Comparison of ENCODE assay signal across 8 cellular contexts in genomic region chr16:85369741-85370528, GRCh38.
DNase-seq lines count a peak whose midpoint lies in the region; ATAC-seq and TF ChIP-seq lines count a peak whose summit lies in the region.

No MANE protein-coding gene starts in this region.

- peak; percentile 11 for DNase-seq in NOMO-1 treated with DMSO at 0.1 percent for 48 hours (lab: John Stamatoyannopoulos, UW; ENCODE audit: unreplicated experiment)
- DNase-seq in NOMO-1 treated with dmso at 0.1 percent for 144 hours (lab: John Stamatoyannopoulos, UW; ENCODE audit: unreplicated experiment): no peak
- peak; percentile 41 for DNase-seq in RPMI8226
- DNase-seq in activated naive CD4-positive, alpha-beta T cell treated with anti-CD3 and anti-CD28 coated beads, Interleukin-2, amount 10 ng/mL, durations not matched to agents 7 days and 5 days: peak; percentile 67
- DNase-seq in heart right ventricle: peak; percentile 32 to 56
- no peak for DNase-seq in spleen
- no peak for DNase-seq in mesenteric fat pad (ENCODE audit: low spot score)
- DNase-seq in NCI-H2107 (lab: John Stamatoyannopoulos, UW): no peak

- H3K27ac ChIP-seq in heart right ventricle (no peak overlapping the region), spleen (peak overlapping the region in 2 of 8 donors; percentile 18 to 34)

- peaks cover 6% of the 10 kb centered on the region for H3K27me3 Mint-ChIP-seq in activated naive CD4-positive, alpha-beta T cell treated with anti-CD3 and anti-CD28 coated beads, Interleukin-2, amount 10 ng/mL, durations not matched to agents 7 days and 5 days

- H3K36me3 ChIP-seq in heart right ventricle (no peaks in the 10 kb centered on the region), spleen (no peaks in the 10 kb centered on the region)

- 53 to 55% methylated on average over 20 of the region's 20 CpGs for WGBS in heart right ventricle, 2 donors
- 58 to 70% (median 63%) methylated on average over 10 to 20 of the region's 20 CpGs for WGBS in spleen, 5 donors

- no peak overlapping the region for H3K4me3 Mint-ChIP-seq in activated naive CD4-positive, alpha-beta T cell treated with anti-CD3 and anti-CD28 coated beads, Interleukin-2, amount 10 ng/mL, durations not matched to agents 7 days and 5 days

- no peak overlapping the region for H3K4me3 ChIP-seq in heart right ventricle
- H3K4me3 ChIP-seq in spleen: no peak overlapping the region

- no peaks in the 10 kb centered on the region for H3K36me3 Mint-ChIP-seq in activated naive CD4-positive, alpha-beta T cell treated with anti-CD3 and anti-CD28 coated beads, Interleukin-2, amount 10 ng/mL, durations not matched to agents 7 days and 5 days

- no peak for TF ChIP-seq POLR2A in spleen (IDR thresholded peaks at IDR 0.05)

- ATAC-seq in heart right ventricle: peak; percentile 21 to 72 (median 54)

- H3K4me1 Mint-ChIP-seq in activated naive CD4-positive, alpha-beta T cell treated with anti-CD3 and anti-CD28 coated beads, Interleukin-2, amount 10 ng/mL, durations not matched to agents 7 days and 5 days: peaks cover 3% of the 10 kb centered on the region

- intact Hi-C loops in heart right ventricle (cut with DNase I) (loop anchor here in 1 of 10 donors (5.0 kb wide), 1 partner anchor 242 kb away; the partner anchor contains the start of gene GSE1), spleen (cut with DNase I; ENCODE audit: low total_unique reads) (no loop called here)

- peaks cover 5 to 34% (median 22%) of the 10 kb centered on the region in 9 donors for H3K4me1 ChIP-seq in heart right ventricle
- peaks cover 0 to 66% (median 26%) of the 10 kb centered on the region in 6 donors for H3K4me1 ChIP-seq in spleen

- H3K9me3 ChIP-seq in heart right ventricle: no peaks in the 10 kb centered on the region
- no peaks in the 10 kb centered on the region for H3K9me3 ChIP-seq in spleen

- H3K27me3 ChIP-seq in heart right ventricle: no peaks in the 10 kb centered on the region
- peaks cover 0 to 15% (median 0%) of the 10 kb centered on the region in 7 donors for H3K27me3 ChIP-seq in spleen (replicated peaks in 1 of 7)

- CTCF ChIA-PET in activated naive CD4-positive, alpha-beta T cell treated with anti-CD3 and anti-CD28 coated beads, Interleukin-2, amount 10 ng/mL, durations not matched to agents 7 days and 5 days (lab: Charles Lee): interaction anchor here (0.5 to 2.6 kb wide), 8 partner anchors 8 to 418 kb away, joined by 3 to 9 read pairs (median 4); no protein-coding TSS in a partner anchor

- peak; percentile 53 to 83 (median 76) for TF ChIP-seq CTCF in heart right ventricle (IDR thresholded peaks at IDR 0.05)
- TF ChIP-seq CTCF in spleen (IDR thresholded peaks at IDR 0.05 in 8 of 11, conservative IDR thresholded peaks at IDR 0.05 in 3 of 11): peak in 9 of 11 experiments; percentile 32 to 80 (median 66)

- H3K9me3 Mint-ChIP-seq in activated naive CD4-positive, alpha-beta T cell treated with anti-CD3 and anti-CD28 coated beads, Interleukin-2, amount 10 ng/mL, durations not matched to agents 7 days and 5 days: no peaks in the 10 kb centered on the region

- H3K27ac Mint-ChIP-seq in activated naive CD4-positive, alpha-beta T cell treated with anti-CD3 and anti-CD28 coated beads, Interleukin-2, amount 10 ng/mL, durations not matched to agents 7 days and 5 days: no peak overlapping the region

Comparison
In these comparisons a context has a peak if more than half of its experiments do, and no peak if none do; other contexts are left out.
1. DNase-seq: peak in NOMO-1 treated with DMSO at 0.1 percent for 48 hours (single experiment), RPMI8226 (single experiment), activated naive CD4-positive, alpha-beta T cell treated with anti-CD3 and anti-CD28 coated beads, Interleukin-2, amount 10 ng/mL, durations not matched to agents 7 days and 5 days (single experiment) and heart right ventricle (2 of 2); none in NOMO-1 treated with dmso at 0.1 percent for 144 hours (single experiment), spleen (single experiment), mesenteric fat pad (single experiment) and NCI-H2107 (single experiment).